Comparison of ENCODE assay signal across 8 cellular contexts in genomic region chr10:42638053-42638820, GRCh38. TPM values are rescaled to one million over a fixed set of nuclear protein-coding genes. Genes with fewer than 3 reads are reported as not detected.
A peak's percentile ranks its signal among the peaks of the same experiment; 100 is the strongest.
DNase-seq lines count a peak whose midpoint lies in the region; ATAC-seq, FAIRE-seq and TF ChIP-seq lines count a peak whose summit lies in the region.

Gene ZNF33B (minus strand): TSS chr10:42638570. CDS start chr10:42636928, 1,642 bp downstream.

- H3K4me1 ChIP-seq in OCI-LY1 (ENCODE audit: insufficient read depth, low read length, severe bottlenecking) (peaks cover 21% of the 10 kb centered on the region), endothelial cell of umbilical vein (ENCODE audit: control insufficient read depth, extremely low read depth, insufficient read depth, low read length) (peaks cover 8% of the 10 kb centered on the region)

- intact Hi-C loops in endothelial cell of umbilical vein (cut with micrococcal nuclease), result loop anchor here (1.0 kb wide), 3 partner anchors 86 to 144 kb away; partner anchors contain the start of gene BMS1

- no peak for TF ChIP-seq CTCF in OCI-LY1 (IDR thresholded peaks at IDR 0.05; ENCODE audit: low read length)
- TF ChIP-seq CTCF in endothelial cell of umbilical vein (IDR thresholded peaks at IDR 0.05; ENCODE audit: extremely low read depth in 1 of 2, insufficient read depth in 1 of 2, low read depth in 1 of 2, low read length in 2 of 2), result no peak

- H4K20me1 ChIP-seq in OCI-LY1 (ENCODE audit: insufficient read depth, low read length) (no peaks in the 10 kb centered on the region), endothelial cell of umbilical vein (replicated peaks; ENCODE audit: control insufficient read depth, extremely low read depth, insufficient read depth, low read length) (no peaks in the 10 kb centered on the region)

- H2AFZ ChIP-seq in OCI-LY1 (ENCODE audit: low read length) (peak within 1 kb of the TSS; percentile 88), endothelial cell of umbilical vein (ENCODE audit: low read depth, low read length) (peak within 1 kb of the TSS; percentile 74)

- no peaks in the 10 kb centered on the region for H3K27me3 ChIP-seq in OCI-LY1 (ENCODE audit: insufficient read depth, low read length)
- peaks cover 0 to 2% of the 10 kb centered on the region in 2 experiments for H3K27me3 ChIP-seq in endothelial cell of umbilical vein (ENCODE audit: control insufficient read depth in 2 of 2, insufficient read depth in 2 of 2, low read length in 2 of 2)

- peak; percentile 79 for TF ChIP-seq POLR2A in endothelial cell of umbilical vein (IDR thresholded peaks at IDR 0.05; ENCODE audit: low read depth, low read length)

- H3K79me2 ChIP-seq in OCI-LY1 (ENCODE audit: insufficient read depth, low read length), result no peaks in the 10 kb centered on the region
- H3K79me2 ChIP-seq in endothelial cell of umbilical vein (ENCODE audit: control insufficient read depth, insufficient read depth, low read length), result peaks cover 2% of the 10 kb centered on the region

- H3K9ac ChIP-seq in OCI-LY1 (ENCODE audit: low read length), result peak within 1 kb of the TSS; percentile 89
- H3K9ac ChIP-seq in endothelial cell of umbilical vein (replicated peaks; ENCODE audit: extremely low read depth, insufficient read depth, low read length), result peak within 1 kb of the TSS; percentile 72

- H3K27ac ChIP-seq in OCI-LY1 (ENCODE audit: low read depth, low read length, poor library complexity, severe bottlenecking) (peak within 1 kb of the TSS; percentile 82), endothelial cell of umbilical vein (ENCODE audit: insufficient read depth, low read depth, low read length) (peak within 1 kb of the TSS; percentile 42)

- BruUV-seq in endothelial cell of umbilical vein (replicated peaks; lab: Mats Ljungman, UMichigan), result no TSS peak

- POLR2A ChIA-PET in endothelial cell of umbilical vein (lab: Charles Lee), result no interaction called here

- DNase-seq in DMS 273 (lab: John Stamatoyannopoulos, UW; ENCODE audit: unreplicated experiment) (peak; percentile 95), HuH-7 (ENCODE audit: low spot score) (peak; percentile 62), endothelial cell of umbilical vein (ENCODE audit: low read depth, low spot score) (peak; percentile 95), midbrain (lab: John Stamatoyannopoulos, UW) (peak; percentile 90)
- DNase-seq in activated CD8-positive, alpha-beta memory T cell treated with anti-CD3 and anti-CD28 coated beads, Interleukin-2, amount 50 U/mL, for 4 hours, result peak; percentile 93
- peak; percentile 90 to 92 for DNase-seq in stimulated activated CD8-positive, alpha-beta memory T cell treated with anti-CD3 and anti-CD28 coated beads, Interleukin-15, amount 100 ng/mL, for 48 hours (ENCODE audit: low read depth in 2 of 2)

- H3F3A ChIP-seq in OCI-LY1 (ENCODE audit: insufficient read depth, low read length), result no peaks in the 10 kb centered on the region

- no peaks in the 10 kb centered on the region for H3K9me3 ChIP-seq in OCI-LY1 (ENCODE audit: low read length)
- H3K9me3 ChIP-seq in endothelial cell of umbilical vein (replicated peaks; ENCODE audit: control insufficient read depth, insufficient read depth, low read length), result no peaks in the 10 kb centered on the region

- H3K36me3 ChIP-seq in OCI-LY1 (ENCODE audit: insufficient read depth, low read length) (no peaks in the 10 kb centered on the region), endothelial cell of umbilical vein (ENCODE audit: control insufficient read depth in 2 of 2, extremely low read depth in 1 of 2, insufficient read depth in 2 of 2, low read length in 2 of 2) (no peaks in the 10 kb centered on the region)

- dilution Hi-C loops in endothelial cell of umbilical vein (cut with MboI; ENCODE audit: extremely low pct_ligation_motif_present, low sequenced_read_pairs), result no loop called here

- H3K4me3 ChIP-seq in OCI-LY1 (ENCODE audit: low read depth, low read length, poor library complexity, severe bottlenecking), result peak within 1 kb of the TSS; percentile 88
- H3K4me3 ChIP-seq in endothelial cell of umbilical vein (replicated peaks in 1 of 3; ENCODE audit: insufficient read depth in 1 of 3, low read depth in 1 of 3, low read length in 3 of 3), result peak within 1 kb of the TSS; percentile 42 to 82 (median 56)

- H3K9me2 ChIP-seq in OCI-LY1 (ENCODE audit: low read depth, low read length), result no peaks in the 10 kb centered on the region

- FAIRE-seq in endothelial cell of umbilical vein (lab: Jason Lieb, UNC), result peak; percentile 86

- ATAC-seq in GM21526 (IDR thresholded peaks at IDR 0.05; ENCODE audit: low FRiP score, unreplicated experiment), result peak; percentile 95

- CTCF ChIA-PET in endothelial cell of umbilical vein (lab: Charles Lee), result no interaction called here

- H3K4me2 ChIP-seq in OCI-LY1 (ENCODE audit: low read length) (peak within 1 kb of the TSS; percentile 99), endothelial cell of umbilical vein (ENCODE audit: insufficient read depth, low read length) (peak within 1 kb of the TSS; percentile 59)

- no peaks in the 10 kb centered on the region for H3K9me1 ChIP-seq in endothelial cell of umbilical vein (replicated peaks; ENCODE audit: control insufficient read depth, extremely low read depth, insufficient read depth, low read length)

TF ChIP-seq in endothelial cell of umbilical vein, 7 proteins besides CTCF, POLR2A, EP300 and RAD21:
- TF ChIP-seq MYC (IDR thresholded peaks at IDR 0.05; ENCODE audit: low read depth, low read length) (peak; percentile 3), GATA2 (IDR thresholded peaks at IDR 0.05; ENCODE audit: insufficient read depth, insufficient read length, low read depth, low read length) (no peak), FOS (IDR thresholded peaks at IDR 0.05; ENCODE audit: borderline replicate concordance, insufficient read depth, low read length) (no peak), POLR2AphosphoS5 (IDR thresholded peaks at IDR 0.05; ENCODE audit: insufficient read depth, low read depth, low read length) (peak; percentile 94)
- TF ChIP-seq, protein P1, sequence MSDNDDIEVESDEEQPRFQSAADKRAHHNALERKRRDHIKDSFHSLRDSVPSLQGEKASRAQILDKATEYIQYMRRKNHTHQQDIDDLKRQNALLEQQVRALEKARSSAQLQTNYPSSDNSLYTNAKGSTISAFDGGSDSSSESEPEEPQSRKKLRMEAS (IDR thresholded peaks at IDR 0.05; ENCODE audit: insufficient read depth, insufficient read length), result peak; percentile 29
TF ChIP-seq in endothelial cell of umbilical vein: peak in this region for 3.

RNA-seq across cellular contexts. Expression of gene ZNF33B, which starts in this region (rescaled TPM):
- total RNA-seq in endothelial cell of umbilical vein, result 15.1 and 15.3 TPM in 2 replicates
- 3.1 and 14.0 TPM in 2 replicates for polyA plus RNA-seq in endothelial cell of umbilical vein
- polyA plus RNA-seq in endothelial cell of umbilical vein (2011; cell fraction: cytosol; rRNA removed), result 4.9 and 5.7 TPM in 2 replicates
- 16.6 and 22.8 TPM in 2 replicates for polyA plus RNA-seq in endothelial cell of umbilical vein (2011; cell fraction: nucleus; rRNA removed)
- 6.9 and 9.7 TPM in 2 replicates for polyA plus RNA-seq in endothelial cell of umbilical vein (2012)
- polyA minus RNA-seq in endothelial cell of umbilical vein, result 19.8 and 20.2 TPM in 2 replicates
- 9.0 TPM for polyA minus RNA-seq in endothelial cell of umbilical vein (2011; cell fraction: cytosol; rRNA and poly(A)+ RNA removed)
- polyA minus RNA-seq in endothelial cell of umbilical vein (2011; cell fraction: nucleus; rRNA and poly(A)+ RNA removed), result 13.2 and 48.2 TPM in 2 replicates

Comparison
In these comparisons a context has a peak if more than half of its experiments do, and no peak if none do; other contexts are left out.
1. Peak in every context shown above with its lines: DNase-seq, ATAC-seq, H3K4me3 ChIP-seq and H3K27ac ChIP-seq.